In genomic region chr7:17679427-17679826, GRCh38 we compare ENCODE assay signal across 14 cellular contexts.
DNase-seq lines count a peak whose midpoint lies in the region; TF ChIP-seq lines count a peak whose summit lies in the region.
"Had no signal": no experiment of that assay in that cellular context is flagged by ENCODE, and none has a peak within 500 bp of the region (broad histone marks: within the 10 kb centered on the region; RNA-seq: fewer than 3 reads in every experiment).

No MANE protein-coding gene starts in this region.

- H3K4me3 Mint-ChIP-seq in dendritic cell treated with granulocyte-macrophage colony-stimulating factor and Interleukin-4, amounts not matched to agents 40 ng/mL and 50 ng/mL, for 4 days: no peak overlapping the region
- H3K4me3 Mint-ChIP-seq in mesothelial cell of epicardium: no peak overlapping the region
- H3K4me3 Mint-ChIP-seq: activated naive CD8-positive, alpha-beta T cell had no signal

- H3K27ac ChIP-seq in vagina: peak overlapping the region; percentile 81
- H3K27ac ChIP-seq: upper lobe of right lung had no signal

- peaks cover 29% of the 10 kb centered on the region for H3K4me1 Mint-ChIP-seq in dendritic cell treated with granulocyte-macrophage colony-stimulating factor and Interleukin-4, amounts not matched to agents 40 ng/mL and 50 ng/mL, for 4 days (ENCODE audit: low read depth)
- H3K4me1 Mint-ChIP-seq in mesothelial cell of epicardium: peaks cover 29% of the 10 kb centered on the region

- no peak overlapping the region for H3K4me3 ChIP-seq in vagina
- H3K4me3 ChIP-seq: upper lobe of right lung had no signal

- no peaks in the 10 kb centered on the region for H3K36me3 Mint-ChIP-seq in dendritic cell treated with granulocyte-macrophage colony-stimulating factor and Interleukin-4, amounts not matched to agents 40 ng/mL and 50 ng/mL, for 4 days (ENCODE audit: low read depth)
- H3K36me3 Mint-ChIP-seq in mesothelial cell of epicardium: no peaks in the 10 kb centered on the region
- H3K36me3 Mint-ChIP-seq: activated naive CD8-positive, alpha-beta T cell had no signal

- H3K36me3 ChIP-seq in vagina: no peaks in the 10 kb centered on the region
- H3K36me3 ChIP-seq: upper lobe of right lung had no signal

- peak; percentile 3 for DNase-seq in NCI-H82 (lab: John Stamatoyannopoulos, UW)
- DNase-seq in NCI-H82 treated with DMSO at 0.1 percent for 48 hours (lab: John Stamatoyannopoulos, UW; ENCODE audit: unreplicated experiment): no peak
- peak; percentile 32 for DNase-seq in kidney tubule cell (ENCODE audit: low spot score)
- no peak for DNase-seq in vagina (ENCODE audit: extremely low spot score in 2 of 2)
- no peak for DNase-seq in mesothelial cell of epicardium (ENCODE audit: low spot score in 2 of 2, unreplicated experiment in 2 of 2)
- no peak for DNase-seq in KBM-7
- DNase-seq in GM20000 (ENCODE audit: low spot score): no peak
- DNase-seq: activated CD4-positive, alpha-beta T cell treated with anti-CD3 and anti-CD28 coated beads, Interleukin-2, amount 50 U/mL, for 4 hours; effector CD8-positive, alpha-beta T cell; Karpas-422; NCI-H446 had no signal

- TF ChIP-seq CTCF in vagina (IDR thresholded peaks at IDR 0.05) (no peak), mesothelial cell of epicardium (IDR thresholded peaks at IDR 0.05; ENCODE audit: unreplicated experiment) (no peak), GM20000 (IDR thresholded peaks at IDR 0.05; ENCODE audit: extremely low read depth, missing control alignments) (no peak)

- H3K4me1 ChIP-seq in vagina: peaks cover 41% of the 10 kb centered on the region

- H3K27ac Mint-ChIP-seq in dendritic cell treated with granulocyte-macrophage colony-stimulating factor and Interleukin-4, amounts not matched to agents 40 ng/mL and 50 ng/mL, for 4 days: peak overlapping the region; percentile 82
- no peak overlapping the region for H3K27ac Mint-ChIP-seq in mesothelial cell of epicardium
- H3K27ac Mint-ChIP-seq: activated naive CD8-positive, alpha-beta T cell had no signal

- no peaks in the 10 kb centered on the region for H3K9me3 Mint-ChIP-seq in dendritic cell treated with granulocyte-macrophage colony-stimulating factor and Interleukin-4, amounts not matched to agents 40 ng/mL and 50 ng/mL, for 4 days
- peaks cover 6% of the 10 kb centered on the region for H3K9me3 Mint-ChIP-seq in mesothelial cell of epicardium

- H3K27me3 ChIP-seq in vagina: no peaks in the 10 kb centered on the region
- H3K27me3 ChIP-seq: upper lobe of right lung had no signal

- no peak for TF ChIP-seq POLR2A in vagina (IDR thresholded peaks at IDR 0.05)

- no peaks in the 10 kb centered on the region for H3K9me3 ChIP-seq in vagina
- H3K9me3 ChIP-seq: upper lobe of right lung had no signal

- in situ Hi-C loops in KBM-7 (cut with MboI; ENCODE audit: low pct_unique_long_range_greater_than_20kb, low sequenced_read_pairs): loop anchor here (25.0 kb wide), 1 partner anchor 633 kb away; no protein-coding TSS in a partner anchor

- H3K27me3 Mint-ChIP-seq in dendritic cell treated with granulocyte-macrophage colony-stimulating factor and Interleukin-4, amounts not matched to agents 40 ng/mL and 50 ng/mL, for 4 days: no peaks in the 10 kb centered on the region
- H3K27me3 Mint-ChIP-seq in mesothelial cell of epicardium (ENCODE audit: low read depth): no peaks in the 10 kb centered on the region

- intact Hi-C loops in dendritic cell treated with granulocyte-macrophage colony-stimulating factor and Interleukin-4, amounts not matched to agents 40 ng/mL and 50 ng/mL, for 4 days (cut with micrococcal nuclease): no loop called here
- intact Hi-C loops in vagina (cut with DNase I): no loop called here

Comparison
In these comparisons a context has a peak if more than half of its experiments do, and no peak if none do; other contexts are left out.
1. DNase-seq: peak in NCI-H82 (single experiment) and kidney tubule cell (single experiment); none in NCI-H82 treated with DMSO at 0.1 percent for 48 hours (single experiment), vagina (0 of 2), mesothelial cell of epicardium (0 of 2), KBM-7 (single experiment) and GM20000 (single experiment).